In genomic region chr11:64969209-64969608, GRCh38 we compare ENCODE assay signal across 15 cellular contexts. TPM values are rescaled to one million over a fixed set of nuclear protein-coding genes. Genes with fewer than 3 reads are reported as not detected.
DNase-seq lines count a peak whose midpoint lies in the region; ATAC-seq and TF ChIP-seq lines count a peak whose summit lies in the region.
"Had no signal": no experiment of that assay in that cellular context is flagged by ENCODE, and none has a peak within 500 bp of the region (broad histone marks: within the 10 kb centered on the region; RNA-seq: fewer than 3 reads in every experiment).

No MANE protein-coding gene starts in this region.

- DNase-seq in DMS53 (lab: John Stamatoyannopoulos, UW) (peak; percentile 93), MV-4-11 (lab: John Stamatoyannopoulos, UW) (peak; percentile 25), amniotic stem cell (lab: John Stamatoyannopoulos, UW) (peak; percentile 29), kidney epithelial cell (ENCODE audit: low read depth) (peak; percentile 35), activated gamma-delta T cell treated with Interleukin-2 at 50 U/mL for 16 hours (no peak), inferior parietal cortex (ENCODE audit: extremely low spot score) (no peak), medulla oblongata (ENCODE audit: extremely low spot score) (no peak)
- DNase-seq: DMS79; hippocampal formation; naive thymus-derived CD8-positive, alpha-beta T cell; NCI-H1436 had no signal

- H3K4me3 ChIP-seq in kidney epithelial cell (ENCODE audit: low read depth, low read length) = no peak overlapping the region
- H3K4me3 ChIP-seq: cardiac muscle cell had no signal

- no peaks in the 10 kb centered on the region for H3K36me3 ChIP-seq in kidney epithelial cell (ENCODE audit: control insufficient read depth, insufficient read depth, low read length)
- H3K36me3 ChIP-seq: cardiac muscle cell had no signal

- TF ChIP-seq CTCF in kidney epithelial cell (IDR thresholded peaks at IDR 0.05; ENCODE audit: insufficient read depth, low read length, poor library complexity, severe bottlenecking) = no peak

- ATAC-seq in GM19467 (IDR thresholded peaks at IDR 0.05; ENCODE audit: unreplicated experiment) = no peak
- ATAC-seq: naive thymus-derived CD8-positive, alpha-beta T cell had no signal

- no peaks in the 10 kb centered on the region for H3K27me3 ChIP-seq in kidney epithelial cell (ENCODE audit: control insufficient read depth, insufficient read depth, low read length)
- H3K27me3 ChIP-seq: cardiac muscle cell had no signal

RNA-seq across cellular contexts. Expression of gene MAJIN, which starts 2.7 kb away (rescaled TPM):
- total RNA-seq in kidney epithelial cell = 0.17 and 0.68 TPM in 2 replicates
- total RNA-seq: activated CD8-positive, alpha-beta memory T cell treated with anti-CD3 and anti-CD28 coated beads for 36 hours; cardiac muscle cell; SK-MEL-5 had no signal

RNA-seq across cellular contexts. Expression of gene BATF2, which starts 27.6 kb away (rescaled TPM):
- total RNA-seq in kidney epithelial cell = 1.1 and 7.3 TPM in 2 replicates
- total RNA-seq: activated CD8-positive, alpha-beta memory T cell treated with anti-CD3 and anti-CD28 coated beads for 36 hours; naive thymus-derived CD8-positive, alpha-beta T cell had no signal

RNA-seq across cellular contexts. Expression of gene GPHA2, which starts 33.5 kb away (rescaled TPM):
- total RNA-seq in kidney epithelial cell = not detected in 2 replicates
- total RNA-seq: activated CD8-positive, alpha-beta memory T cell treated with anti-CD3 and anti-CD28 coated beads for 36 hours; cardiac muscle cell; SK-MEL-5 had no signal

RNA-seq across cellular contexts. Expression of gene PPP2R5B, which starts 44.7 kb away (rescaled TPM):
- total RNA-seq in kidney epithelial cell = 26.9 and 31.1 TPM in 2 replicates

RNA-seq across cellular contexts. Expression of gene ARL2, which starts 44.8 kb away (rescaled TPM):
- 164 and 170 TPM in 2 replicates for total RNA-seq in kidney epithelial cell

Comparison
In these comparisons a context has a peak if more than half of its experiments do, and no peak if none do; other contexts are left out.
1. DNase-seq: peak in DMS53 (single experiment), MV-4-11 (single experiment), amniotic stem cell (single experiment) and kidney epithelial cell (single experiment); none in activated gamma-delta T cell treated with Interleukin-2 at 50 U/mL for 16 hours (single experiment), inferior parietal cortex (single experiment) and medulla oblongata (single experiment).